8 cellular contexts compared by ENCODE assay signal in genomic region chr9:127224883-127225739, GRCh38. TPM values are rescaled to one million over a fixed set of nuclear protein-coding genes. Genes with fewer than 3 reads are reported as not detected.
A peak's percentile ranks its signal among the peaks of the same experiment; 100 is the strongest.
DNase-seq lines count a peak whose midpoint lies in the region; ATAC-seq and TF ChIP-seq lines count a peak whose summit lies in the region.

No MANE protein-coding gene starts in this region.

- H3K27ac ChIP-seq in CD8-positive, alpha-beta T cell (ENCODE audit: low read depth, low read length) = no peak overlapping the region
- peak overlapping the region; percentile 77 to 85 (median 78) for H3K27ac ChIP-seq in Peyer's patch
- no peak overlapping the region for H3K27ac ChIP-seq in naive thymus-derived CD4-positive, alpha-beta T cell (ENCODE audit: low read depth, low read length)

- peak; percentile 74 to 92 (median 88) for DNase-seq in CD8-positive, alpha-beta T cell
- DNase-seq in Jurkat, Clone E6-1 (ENCODE audit: low read depth, low spot score) = peak; percentile 74
- peak; percentile 99 for DNase-seq in Peyer's patch
- peak; percentile 84 to 87 for DNase-seq in activated T-helper 1 cell treated with anti-CD3 and anti-CD28 coated beads, Interleukin-2, amount 50 U/mL, for 16 hours (ENCODE audit: low read depth in 1 of 2, low spot score in 1 of 2)
- DNase-seq in fibroblast of mammary gland (ENCODE audit: low read depth) = peak; percentile 73
- DNase-seq in naive thymus-derived CD4-positive, alpha-beta T cell = peak; percentile 78 to 95 (median 86)
- DNase-seq in stimulated activated CD8-positive, alpha-beta memory T cell treated with anti-CD3 and anti-CD28 coated beads, Interleukin-7, amount 100 ng/mL, for 48 hours (ENCODE audit: extremely low read depth in 1 of 2, low read depth in 1 of 2) = peak; percentile 74 to 87

- no peak for TF ChIP-seq POLR2A in Peyer's patch (IDR thresholded peaks at IDR 0.05)

- peaks cover 33% of the 10 kb centered on the region for H3K4me1 ChIP-seq in CD8-positive, alpha-beta T cell (ENCODE audit: insufficient read depth, low read length)
- H3K4me1 ChIP-seq in Peyer's patch = peaks cover 0 to 16% (median 8%) of the 10 kb centered on the region in 4 donors
- peaks cover 10 to 31% of the 10 kb centered on the region in 2 donors for H3K4me1 ChIP-seq in naive thymus-derived CD4-positive, alpha-beta T cell (ENCODE audit: control insufficient read depth in 2 of 2, insufficient read depth in 2 of 2, low read length in 2 of 2)

- peaks cover 8% of the 10 kb centered on the region for H3K27me3 Mint-ChIP-seq in CD8-positive, alpha-beta T cell (ENCODE audit: low read depth)
- peaks cover 0 to 65% (median 15%) of the 10 kb centered on the region in 5 donors for H3K27me3 Mint-ChIP-seq in naive thymus-derived CD4-positive, alpha-beta T cell

- no peaks in the 10 kb centered on the region for H3K9me3 Mint-ChIP-seq in CD8-positive, alpha-beta T cell
- peaks cover 0 to 5% (median 0%) of the 10 kb centered on the region in 11 donors for H3K9me3 Mint-ChIP-seq in naive thymus-derived CD4-positive, alpha-beta T cell

- CTCF ChIA-PET in CD8-positive, alpha-beta T cell (lab: Charles Lee) = interaction anchor here (0.7 to 2.3 kb wide), 2 partner anchors 10 to 11 kb away, joined by 3 to 10 read pairs; no protein-coding TSS in a partner anchor
- CTCF ChIA-PET in naive thymus-derived CD4-positive, alpha-beta T cell (lab: Charles Lee) = interaction anchor here (0.6 to 1.9 kb wide), 4 partner anchors 8 to 697 kb away, joined by 3 to 8 read pairs (median 3); no protein-coding TSS in a partner anchor

- peaks cover 42% of the 10 kb centered on the region for H3K4me1 Mint-ChIP-seq in CD8-positive, alpha-beta T cell (ENCODE audit: low read depth)
- peaks cover 24 to 49% (median 41%) of the 10 kb centered on the region in 7 donors for H3K4me1 Mint-ChIP-seq in naive thymus-derived CD4-positive, alpha-beta T cell

- no peaks in the 10 kb centered on the region for H3K36me3 ChIP-seq in CD8-positive, alpha-beta T cell (ENCODE audit: insufficient read depth, low read length)
- no peaks in the 10 kb centered on the region for H3K36me3 ChIP-seq in Peyer's patch
- no peaks in the 10 kb centered on the region for H3K36me3 ChIP-seq in naive thymus-derived CD4-positive, alpha-beta T cell (ENCODE audit: control insufficient read depth in 2 of 3, insufficient read depth in 3 of 3, low read length in 3 of 3)

- H3K9me3 ChIP-seq in CD8-positive, alpha-beta T cell (ENCODE audit: low read length) = no peaks in the 10 kb centered on the region
- H3K9me3 ChIP-seq in Peyer's patch = no peaks in the 10 kb centered on the region
- no peaks in the 10 kb centered on the region for H3K9me3 ChIP-seq in naive thymus-derived CD4-positive, alpha-beta T cell (ENCODE audit: control insufficient read depth in 2 of 3, low read length in 3 of 3)

- intact Hi-C loops in CD8-positive, alpha-beta T cell (cut with DNase I, micrococcal nuclease) = loop anchor here (1.0 to 10.0 kb wide), 10 partner anchors 20 to 692 kb away; partner anchors contain the start of genes LRSAM1 (in 2 of the 2), RPL12 (in 2 of the 2), SLC2A8 (in 2 of the 2) and ST6GALNAC4 (in 2 of the 2)
- intact Hi-C loops in naive thymus-derived CD4-positive, alpha-beta T cell (cut with micrococcal nuclease) = loop anchor here (1.0 to 10.0 kb wide), 11 partner anchors 20 to 1230 kb away; partner anchors contain the start of genes LRSAM1 (in 2 of the 2), RPL12 (in 2 of the 2), ZNF79 (in 2 of the 2) and ODF2 (in 1 of the 2)

- ATAC-seq in CD8-positive, alpha-beta T cell = peak; percentile 70
- ATAC-seq in GM21515 (IDR thresholded peaks at IDR 0.05; ENCODE audit: unreplicated experiment) = peak; percentile 42
- ATAC-seq in naive thymus-derived CD4-positive, alpha-beta T cell = peak; percentile 90

- H3K27me3 ChIP-seq in CD8-positive, alpha-beta T cell (ENCODE audit: insufficient read depth, low read length) = no peaks in the 10 kb centered on the region
- no peaks in the 10 kb centered on the region for H3K27me3 ChIP-seq in Peyer's patch
- no peaks in the 10 kb centered on the region for H3K27me3 ChIP-seq in naive thymus-derived CD4-positive, alpha-beta T cell (ENCODE audit: control insufficient read depth in 2 of 2, insufficient read depth in 2 of 2, low read length in 2 of 2)

- POLR2A ChIA-PET in CD8-positive, alpha-beta T cell (lab: Charles Lee) = interaction anchor here (1.7 kb wide), 1 partner anchor 226 kb away, joined by 11 read pairs; the partner anchor contains the start of genes LRSAM1 and RPL12
- POLR2A ChIA-PET in naive thymus-derived CD4-positive, alpha-beta T cell (lab: Charles Lee) = interaction anchor here (1.0 to 2.2 kb wide), 4 partner anchors 10 to 226 kb away, joined by 4 to 12 read pairs (median 6); partner anchors contain the start of genes LRSAM1, RPL12 and ZNF79

- peak overlapping the region; percentile 72 for H3K4me3 ChIP-seq in CD8-positive, alpha-beta T cell (ENCODE audit: low read depth, low read length)
- peak overlapping the region; percentile 51 for H3K4me3 ChIP-seq in Jurkat, Clone E6-1 (ENCODE audit: low read length)
- H3K4me3 ChIP-seq in Peyer's patch (peak overlapping the region; percentile 64 to 90 (median 88)), fibroblast of mammary gland (ENCODE audit: control insufficient read depth, low read depth, low read length) (peak overlapping the region; percentile 53)
- H3K4me3 ChIP-seq in naive thymus-derived CD4-positive, alpha-beta T cell (ENCODE audit: low read length) = peak overlapping the region; percentile 59

- no peaks in the 10 kb centered on the region for H3K36me3 Mint-ChIP-seq in CD8-positive, alpha-beta T cell
- H3K36me3 Mint-ChIP-seq in naive thymus-derived CD4-positive, alpha-beta T cell = no peaks in the 10 kb centered on the region

- H3K4me3 Mint-ChIP-seq in CD8-positive, alpha-beta T cell = peak overlapping the region; percentile 82
- peak overlapping the region; percentile 39 to 93 (median 86) for H3K4me3 Mint-ChIP-seq in naive thymus-derived CD4-positive, alpha-beta T cell

- no peak for TF ChIP-seq CTCF in CD8-positive, alpha-beta T cell (IDR thresholded peaks at IDR 0.05)
- peak in 2 of 6 experiments; percentile 11 to 14 for TF ChIP-seq CTCF in Peyer's patch (IDR thresholded peaks at IDR 0.05)
- TF ChIP-seq CTCF in fibroblast of mammary gland (conservative IDR thresholded peaks at IDR 0.05; ENCODE audit: control insufficient read depth, insufficient read depth, low read depth, low read length) = no peak

- no peak overlapping the region for H3K27ac Mint-ChIP-seq in CD8-positive, alpha-beta T cell
- peak overlapping the region in 6 of 9 donors; percentile 79 to 94 (median 82) for H3K27ac Mint-ChIP-seq in naive thymus-derived CD4-positive, alpha-beta T cell

RNA-seq across cellular contexts. Expression of gene GARNL3, which starts 39.5 kb away (rescaled TPM):
- under 1 TPM; 0.49 to 0.72 TPM for total RNA-seq in CD8-positive, alpha-beta T cell
- 6.2 TPM for polyA plus RNA-seq in Jurkat, Clone E6-1 (2012; ENCODE audit: insufficient read depth, insufficient read length)
- 10 to 100 TPM; 12.3 to 78.4 (median 23.7) TPM for total RNA-seq in Peyer's patch
- 1 to 10 TPM in 4 of 5 experiments, under 1 TPM in 1; 0.85 to 4.1 (median 2.8) TPM for total RNA-seq in naive thymus-derived CD4-positive, alpha-beta T cell
- polyA plus RNA-seq in naive thymus-derived CD4-positive, alpha-beta T cell = 1 to 10 TPM in 1 of 2 donors, not detected in 1; 2.1 TPM

Comparison
In these comparisons a context has a peak if more than half of its experiments do, and no peak if none do; other contexts are left out.
1. H3K27ac ChIP-seq: peak in Peyer's patch (4 of 4); none in CD8-positive, alpha-beta T cell (single experiment) and naive thymus-derived CD4-positive, alpha-beta T cell (single experiment).
2. Peak in every context shown above with its lines, with median percentiles within 50 percentile points of each other: ATAC-seq, DNase-seq and H3K4me3 ChIP-seq.